Comparison of ENCODE assay signal across 33 cellular contexts in genomic region chr6:164200071-164200470, GRCh38.
DNase-seq lines count a peak whose midpoint lies in the region; ATAC-seq, FAIRE-seq and TF ChIP-seq lines count a peak whose summit lies in the region.
"Had no signal": no experiment of that assay in that cellular context is flagged by ENCODE, and none has a peak within 500 bp of the region (broad histone marks: within the 10 kb centered on the region; RNA-seq: fewer than 3 reads in every experiment).

No MANE protein-coding gene starts in this region.

- no peak overlapping the region for H3K27ac ChIP-seq in mammary epithelial cell (ENCODE audit: insufficient read depth, low read depth, low read length)
- no peak overlapping the region for H3K27ac ChIP-seq in GM12878 (ENCODE audit: control insufficient read depth, insufficient read depth)
- no peak overlapping the region for H3K27ac ChIP-seq in upper lobe of left lung
- H3K27ac ChIP-seq: 22Rv1, esophagus muscularis mucosa, prostate gland, sigmoid colon, testis, vagina had no signal

- H3K9me3 ChIP-seq in mammary epithelial cell (replicated peaks; ENCODE audit: insufficient read depth, low read length): peaks cover 12% of the 10 kb centered on the region
- H3K9me3 ChIP-seq in GM12878 (replicated peaks; ENCODE audit: control insufficient read depth, insufficient read depth, low read length): no peaks in the 10 kb centered on the region
- no peaks in the 10 kb centered on the region for H3K9me3 ChIP-seq in upper lobe of left lung
- H3K9me3 ChIP-seq: esophagus muscularis mucosa, prostate gland, testis, vagina had no signal

- H3K4me2 ChIP-seq in mammary epithelial cell (ENCODE audit: insufficient read depth, low read depth, low read length) (no peak overlapping the region), GM12878 (ENCODE audit: control insufficient read depth, insufficient read depth) (no peak overlapping the region)

- 83% methylated on average over 1 of the region's 1 CpG for WGBS in mammary epithelial cell (ENCODE audit: low coverage, missing lambda C conversion rate)
- 0% methylated on average over 1 of the region's 1 CpG for WGBS in GM12878 (ENCODE audit: insufficient coverage, insufficient replicate concordance, low lambda C conversion rate, missing lambda C conversion rate)
- WGBS in upper lobe of left lung, 2 donors: 78 to 83% methylated on average over 1 of the region's 1 CpG

- H3K27me3 ChIP-seq in mammary epithelial cell (ENCODE audit: insufficient read depth, low read length) (no peaks in the 10 kb centered on the region), GM12878 (replicated peaks in 1 of 2; ENCODE audit: control insufficient read depth in 2 of 2, insufficient read depth in 2 of 2, low read length in 1 of 2) (no peaks in the 10 kb centered on the region), upper lobe of left lung (no peaks in the 10 kb centered on the region)
- H3K27me3 ChIP-seq: esophagus muscularis mucosa, sigmoid colon, testis, vagina had no signal

- no peaks in the 10 kb centered on the region for H3K79me2 ChIP-seq in mammary epithelial cell (ENCODE audit: insufficient read depth, low read length)
- no peaks in the 10 kb centered on the region for H3K79me2 ChIP-seq in GM12878 (ENCODE audit: control insufficient read depth, insufficient read depth, low read length)

- intact Hi-C loops in MCF 10A (cut with micrococcal nuclease) (no loop called here), mammary epithelial cell (cut with micrococcal nuclease) (no loop called here), GM12878 (cut with micrococcal nuclease; ENCODE audit: unreplicated experiment) (no loop called here)

- H3K27ac Mint-ChIP-seq in MCF 10A (ENCODE audit: low read depth, unreplicated experiment): no peak overlapping the region
- H3K27ac Mint-ChIP-seq: activated CD4-positive, alpha-beta memory T cell treated with anti-CD3 and anti-CD28 coated beads for 36 hours; activated T-helper 1 cell treated with anti-CD3 and anti-CD28 coated beads, Interleukin-12 subunit alpha, Interleukin-12 subunit beta, Interleukin-2, Interleukin-4 antibody, amounts not matched to agents 30 ng/mL and 10 ng/mL and 1 ng/mL, durations not matched to agents 14 hours and 24 hours and 36 hours; CD8-positive, alpha-beta memory T cell; naive thymus-derived CD4-positive, alpha-beta T cell had no signal

- peaks cover 12% of the 10 kb centered on the region for H3K4me1 Mint-ChIP-seq in MCF 10A (ENCODE audit: insufficient read depth, unreplicated experiment)
- H3K4me1 Mint-ChIP-seq: CD8-positive, alpha-beta memory T cell; naive thymus-derived CD4-positive, alpha-beta T cell had no signal

- H2AFZ ChIP-seq in mammary epithelial cell (ENCODE audit: low read depth, low read length) (no peak overlapping the region), GM12878 (ENCODE audit: control insufficient read depth, low read depth, low read length) (no peak overlapping the region)

- no TSS peak for BruUV-seq in MCF 10A (replicated peaks; lab: Mats Ljungman, UMichigan)
- no TSS peak for BruUV-seq in mammary epithelial cell (replicated peaks; lab: Mats Ljungman, UMichigan)
- BruUV-seq in GM12878 (replicated peaks; lab: Mats Ljungman, UMichigan): no TSS peak

- FAIRE-seq in GM12878 (lab: Jason Lieb, UNC): no peak
- FAIRE-seq: G401.6, islet of Langerhans, TTC549 had no signal

- TF ChIP-seq POLR2A in NB4 (IDR thresholded peaks at IDR 0.05; ENCODE audit: extremely low read depth, insufficient read length) (no peak), GM12878 (IDR thresholded peaks at IDR 0.05; ENCODE audit: low read depth, low read length) (no peak), upper lobe of left lung (IDR thresholded peaks at IDR 0.05) (no peak)

- in situ Hi-C loops in mammary epithelial cell (cut with MboI; ENCODE audit: low sequenced_read_pairs in 2 of 2): no loop called here
- in situ Hi-C loops in GM12878 (cut with MboI): no loop called here

- H3K36me3 ChIP-seq in mammary epithelial cell (ENCODE audit: insufficient read depth, low read length) (no peaks in the 10 kb centered on the region), GM12878 (ENCODE audit: control insufficient read depth in 2 of 2, insufficient read depth in 2 of 2, low read length in 1 of 2) (no peaks in the 10 kb centered on the region), upper lobe of left lung (no peaks in the 10 kb centered on the region)
- H3K36me3 ChIP-seq: esophagus muscularis mucosa, prostate gland, sigmoid colon, vagina had no signal

- TF ChIP-seq EP300 in GM12878 (IDR thresholded peaks at IDR 0.05; ENCODE audit: borderline replicate concordance in 1 of 2, control insufficient read depth in 1 of 2, low read depth in 2 of 2, low read length in 2 of 2) (no peak), upper lobe of left lung (IDR thresholded peaks at IDR 0.05) (no peak)

- no peak for TF ChIP-seq RAD21 in GM12878 (IDR thresholded peaks at IDR 0.05; ENCODE audit: insufficient read depth, low read depth, low read length)

- POLR2A ChIA-PET in MCF 10A (lab: Yijun Ruan, JAX) (no interaction called here), GM12878 (lab: Charles Lee) (no interaction called here)

- H3K36me3 Mint-ChIP-seq in MCF 10A (ENCODE audit: insufficient read depth, unreplicated experiment): no peaks in the 10 kb centered on the region
- H3K36me3 Mint-ChIP-seq: activated CD4-positive, alpha-beta memory T cell treated with anti-CD3 and anti-CD28 coated beads for 36 hours; CD8-positive, alpha-beta memory T cell; naive thymus-derived CD4-positive, alpha-beta T cell had no signal

- H3K4me3 ChIP-seq in mammary epithelial cell (replicated peaks in 1 of 3; ENCODE audit: insufficient read depth in 1 of 3, low read depth in 2 of 3, low read length in 3 of 3) (no peak overlapping the region), NB4 (ENCODE audit: low read depth, low read length) (no peak overlapping the region), GM12878 (no peak overlapping the region), upper lobe of left lung (no peak overlapping the region)
- H3K4me3 ChIP-seq: esophagus muscularis mucosa, prostate gland, sigmoid colon, testis, vagina had no signal

- SMC1A ChIA-PET in GM12878 (lab: Charles Lee; ENCODE audit: uncharacterized antibody, unreplicated experiment): interaction anchor here (1.2 kb wide), 1 partner anchor 11 kb away, joined by 4 read pairs; no protein-coding TSS in a partner anchor

- RAD21 ChIA-PET in GM12878 (lab: Charles Lee; ENCODE audit: unreplicated experiment): no interaction called here

- ATAC-seq in GM12878 (no peak), upper lobe of left lung (ENCODE audit: low FRiP score in 2 of 2) (no peak)
- ATAC-seq: naive thymus-derived CD4-positive, alpha-beta T cell; Panc1 had no signal

- H3K9ac ChIP-seq in mammary epithelial cell (ENCODE audit: insufficient read depth, low read length) (no peak overlapping the region), GM12878 (ENCODE audit: control insufficient read depth, insufficient read depth, low read length) (no peak overlapping the region)

- CTCF ChIA-PET in MCF 10A (lab: Yijun Ruan, JAX) (interaction anchor here (0.6 kb wide), 1 partner anchor 85 kb away, joined by 3 read pairs; no protein-coding TSS in a partner anchor), mammary epithelial cell (lab: Charles Lee; ENCODE audit: low non-redundant PET) (no interaction called here), GM12878 (lab: Yijun Ruan, JAX) (interaction anchor here (1.6 kb wide), 1 partner anchor 11 kb away, joined by 3 read pairs; no protein-coding TSS in a partner anchor)

- no peaks in the 10 kb centered on the region for H3K4me1 ChIP-seq in mammary epithelial cell (ENCODE audit: insufficient read depth, low read length)
- no peaks in the 10 kb centered on the region for H3K4me1 ChIP-seq in GM12878 (ENCODE audit: control insufficient read depth, insufficient read depth, low read length)
- no peaks in the 10 kb centered on the region for H3K4me1 ChIP-seq in upper lobe of left lung
- H3K4me1 ChIP-seq: prostate gland, sigmoid colon, testis, vagina had no signal

- H3K9me3 Mint-ChIP-seq in MCF 10A (ENCODE audit: unreplicated experiment): no peaks in the 10 kb centered on the region
- H3K9me3 Mint-ChIP-seq: activated CD4-positive, alpha-beta memory T cell treated with anti-CD3 and anti-CD28 coated beads for 36 hours had no signal

- dilution Hi-C loops in mammary epithelial cell (cut with HindIII; ENCODE audit: low sequenced_read_pairs): no loop called here

- TF ChIP-seq CTCF in MCF 10A (IDR thresholded peaks at IDR 0.05; ENCODE audit: unreplicated experiment): no peak
- no peak for TF ChIP-seq CTCF in mammary epithelial cell (conservative IDR thresholded peaks at IDR 0.05 in 1 of 2, IDR thresholded peaks at IDR 0.05 in 1 of 2; ENCODE audit: extremely low read depth in 1 of 2, insufficient read depth in 1 of 2, low read depth in 1 of 2, low read length in 2 of 2)
- no peak for TF ChIP-seq CTCF in NB4 (IDR thresholded peaks at IDR 0.05; ENCODE audit: low read depth, low read length)
- no peak for TF ChIP-seq CTCF in GM12878 (IDR thresholded peaks at IDR 0.05 in 2 of 3, conservative IDR thresholded peaks at IDR 0.05 in 1 of 3; ENCODE audit: control insufficient read depth in 2 of 3, extremely low read depth in 1 of 3, insufficient read depth in 1 of 3, low read depth in 3 of 3, low read length in 3 of 3)
- TF ChIP-seq CTCF in upper lobe of left lung (IDR thresholded peaks at IDR 0.05): no peak

- DNase-seq in MCF 10A (ENCODE audit: unreplicated experiment): peak; percentile 25
- no peak for DNase-seq in mammary epithelial cell
- DNase-seq in NB4 (ENCODE audit: low read depth): peak; percentile 29
- no peak for DNase-seq in GM12878 (ENCODE audit: low read depth, low spot score)
- no peak for DNase-seq in upper lobe of left lung
- DNase-seq in RKO (ENCODE audit: low spot score): no peak
- no peak for DNase-seq in superior temporal gyrus (ENCODE audit: extremely low spot score)
- DNase-seq in H4 (ENCODE audit: low spot score): no peak
- DNase-seq: activated CD4-positive, alpha-beta memory T cell treated with anti-CD3 and anti-CD28 coated beads for 36 hours; activated CD8-positive, alpha-beta memory T cell treated with anti-CD3 and anti-CD28 coated beads, Interleukin-2, amount 50 U/mL, for 4 hours; activated naive CD4-positive, alpha-beta T cell treated with anti-CD3 and anti-CD28 coated beads, Interleukin-2, amount 50 U/mL, for 16 hours; amygdala; CD8-positive, alpha-beta memory T cell; HCEC 1CT; hypothalamus; midbrain; naive thymus-derived CD4-positive, alpha-beta T cell; NCI-H1694 treated with DMSO at 0.1 percent for 48 hours; NCI-H524 treated with DMSO at 0.1 percent for 48 hours; NK-92 treated with Interleukin-12 subunit alpha and Interleukin-12 subunit beta, amount 100 ng/mL, for 24 hours; sigmoid colon; stimulated activated naive CD4-positive, alpha-beta T cell; T-helper 1 cell; testis had no signal

- no peak overlapping the region for H3K4me3 Mint-ChIP-seq in MCF 10A (ENCODE audit: unreplicated experiment)
- H3K4me3 Mint-ChIP-seq: activated CD4-positive, alpha-beta memory T cell treated with anti-CD3 and anti-CD28 coated beads for 36 hours; activated T-helper 1 cell treated with anti-CD3 and anti-CD28 coated beads, Interleukin-12 subunit alpha, Interleukin-12 subunit beta, Interleukin-2, Interleukin-4 antibody, amounts not matched to agents 30 ng/mL and 10 ng/mL and 1 ng/mL, durations not matched to agents 14 hours and 24 hours and 36 hours; CD8-positive, alpha-beta memory T cell; naive thymus-derived CD4-positive, alpha-beta T cell had no signal

- no peaks in the 10 kb centered on the region for H3K27me3 Mint-ChIP-seq in MCF 10A (ENCODE audit: insufficient read depth, unreplicated experiment)
- H3K27me3 Mint-ChIP-seq: activated CD4-positive, alpha-beta memory T cell treated with anti-CD3 and anti-CD28 coated beads for 36 hours; CD8-positive, alpha-beta memory T cell had no signal

- H4K20me1 ChIP-seq in mammary epithelial cell (ENCODE audit: insufficient read depth, low read length) (no peaks in the 10 kb centered on the region), GM12878 (ENCODE audit: control insufficient read depth, insufficient read depth) (no peaks in the 10 kb centered on the region)

Comparison
In these comparisons a context has a peak if more than half of its experiments do, and no peak if none do; other contexts are left out.
1. DNase-seq: peak in MCF 10A (single experiment) and NB4 (single experiment); none in mammary epithelial cell (single experiment), GM12878 (single experiment), upper lobe of left lung (0 of 2), RKO (single experiment), superior temporal gyrus (single experiment) and H4 (single experiment).